ENCODE assay signal across 8 cellular contexts in the genomic region with DNA sequence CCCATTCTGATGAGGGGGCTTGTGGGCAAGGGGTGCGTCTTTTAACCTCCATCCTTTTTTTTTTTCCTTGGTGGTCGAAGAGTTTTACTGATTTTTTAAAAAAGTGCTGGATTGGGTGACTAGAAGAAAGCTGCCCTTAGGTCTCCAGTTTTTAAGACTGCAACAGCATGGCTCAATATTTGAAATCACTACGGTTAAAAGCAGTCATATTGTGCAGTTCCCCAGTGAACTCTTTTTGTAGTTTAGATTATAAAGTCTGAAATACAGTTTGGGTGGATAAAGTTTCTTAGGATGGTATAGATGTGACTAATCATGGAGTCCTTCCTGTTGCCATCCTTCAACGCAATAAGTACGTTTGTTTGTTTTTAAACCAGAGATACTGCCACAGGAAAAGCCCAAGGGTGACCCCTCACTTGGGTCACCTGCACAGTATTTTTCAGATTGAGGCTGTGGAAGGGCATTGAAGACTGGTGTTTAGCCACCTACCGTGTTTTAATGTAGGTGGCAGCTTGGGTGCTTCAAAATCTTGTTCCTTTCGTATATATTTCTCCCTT. TPM values are rescaled to one million over a fixed set of nuclear protein-coding genes. Genes with fewer than 3 reads are reported as not detected.
DNase-seq lines count a peak whose midpoint lies in the region; ATAC-seq and TF ChIP-seq lines count a peak whose summit lies in the region.

No MANE protein-coding gene starts in this region.

- H3K27me3 Mint-ChIP-seq in neural crest cell (ENCODE audit: low read depth), result no peaks in the 10 kb centered on the region

- H3K36me3 Mint-ChIP-seq in neural crest cell (ENCODE audit: low read depth), result peaks cover 24% of the 10 kb centered on the region

- no peaks in the 10 kb centered on the region for H3K9me3 Mint-ChIP-seq in neural crest cell

- 34 to 35% methylated on average over 6 to 7 of the region's 7 CpGs for WGBS in ectodermal cell, 2 experiments

- peak overlapping the region; percentile 99 for H3K4me3 Mint-ChIP-seq in neural crest cell

- no peak overlapping the region for H3K27ac ChIP-seq in ectodermal cell (ENCODE audit: insufficient read depth, low read depth, low read length, poor library complexity, severe bottlenecking)

- H3K27ac Mint-ChIP-seq in neural crest cell (ENCODE audit: unreplicated experiment), result peak overlapping the region; percentile 93

- ATAC-seq in HG02642 (IDR thresholded peaks at IDR 0.05; ENCODE audit: poor library complexity, unreplicated experiment), result no peak
- ATAC-seq in HG02610 (IDR thresholded peaks at IDR 0.05; ENCODE audit: unreplicated experiment), result no peak

- H3K9me3 ChIP-seq in ectodermal cell (ENCODE audit: control insufficient read depth, low read length), result no peaks in the 10 kb centered on the region

- peaks cover 29% of the 10 kb centered on the region for H3K4me1 Mint-ChIP-seq in neural crest cell

- no peaks in the 10 kb centered on the region for H3K27me3 ChIP-seq in ectodermal cell (ENCODE audit: control insufficient read depth, insufficient read depth, low read length, poor library complexity, severe bottlenecking)

- peak overlapping the region; percentile 86 for H3K4me3 ChIP-seq in ectodermal cell (ENCODE audit: insufficient read depth, low read depth, low read length)

- DNase-seq in EL, result peak; percentile 29
- DNase-seq in NCI-H69 (lab: John Stamatoyannopoulos, UW), result peak; percentile 45
- no peak for DNase-seq in neural crest cell (ENCODE audit: low read depth, low spot score)
- DNase-seq in stimulated activated naive CD4-positive, alpha-beta T cell (lab: John Stamatoyannopoulos, UW), result no peak
- no peak for DNase-seq in ureter (ENCODE audit: low spot score)

- peaks cover 26% of the 10 kb centered on the region for H3K36me3 ChIP-seq in ectodermal cell (ENCODE audit: control insufficient read depth, insufficient read depth, low read length)

- H3K4me1 ChIP-seq in ectodermal cell (ENCODE audit: control insufficient read depth, insufficient read depth, low read length), result no peaks in the 10 kb centered on the region

- no peak for TF ChIP-seq CTCF in neural crest cell (conservative IDR thresholded peaks at IDR 0.05)

RNA-seq across cellular contexts. Expression of a gene that starts 0.5 kb away (rescaled TPM):
- polyA plus RNA-seq in ectodermal cell (2013, experiment 1 of 4), result 101 TPM
- 115 TPM for polyA plus RNA-seq in ectodermal cell (2013, experiment 2 of 4)
- polyA plus RNA-seq in ectodermal cell (2013, experiment 3 of 4), result 70.2 TPM
- 74.0 TPM for polyA plus RNA-seq in ectodermal cell (2013, experiment 4 of 4)
- total RNA-seq in neural crest cell, result 112 TPM in 2 replicates
- 21.6 TPM for total RNA-seq in ureter

RNA-seq across cellular contexts. Expression of a gene that starts 0.9 kb away (rescaled TPM):
- 17.3 TPM for polyA plus RNA-seq in ectodermal cell (2013, experiment 1 of 4)
- 20.0 TPM for polyA plus RNA-seq in ectodermal cell (2013, experiment 2 of 4)
- polyA plus RNA-seq in ectodermal cell (2013, experiment 3 of 4), result 14.3 TPM
- 16.3 TPM for polyA plus RNA-seq in ectodermal cell (2013, experiment 4 of 4)
- total RNA-seq in neural crest cell, result 17.9 and 18.6 TPM in 2 replicates
- total RNA-seq in ureter, result 26.0 TPM

Comparison
In these comparisons a context has a peak if more than half of its experiments do, and no peak if none do; other contexts are left out.
1. DNase-seq: peak in EL (single experiment) and NCI-H69 (single experiment); none in neural crest cell (single experiment), stimulated activated naive CD4-positive, alpha-beta T cell (0 of 6) and ureter (single experiment).